ENCODE assay signal across 9 cellular contexts in genomic region chr12:94640134-94640928, GRCh38. TPM values are rescaled to one million over a fixed set of nuclear protein-coding genes. Genes with fewer than 3 reads are reported as not detected.
DNase-seq lines count a peak whose midpoint lies in the region; ATAC-seq and TF ChIP-seq lines count a peak whose summit lies in the region.
"Had no signal": no experiment of that assay in that cellular context is flagged by ENCODE, and none has a peak within 500 bp of the region (broad histone marks: within the 10 kb centered on the region; RNA-seq: fewer than 3 reads in every experiment).

No MANE protein-coding gene starts in this region.

- H3K9ac ChIP-seq in Karpas-422 (ENCODE audit: low read length) (no peak overlapping the region), neural progenitor cell (no peak overlapping the region)

- no peak overlapping the region for H3K27ac Mint-ChIP-seq in CD4-positive, alpha-beta T cell
- H3K27ac Mint-ChIP-seq in activated T-cell treated with anti-CD3 and anti-CD28 coated beads, Interleukin-2, amount 50 U/mL, for 72 hours: peak overlapping the region; percentile 34
- H3K27ac Mint-ChIP-seq in neural progenitor cell: no peak overlapping the region
- H3K27ac Mint-ChIP-seq: activated naive CD4-positive, alpha-beta T cell treated with anti-CD3 and anti-CD28 coated beads, Interleukin-2, amount 50 U/mL, for 24 hours had no signal

- peaks cover 15% of the 10 kb centered on the region for H3K4me1 Mint-ChIP-seq in CD4-positive, alpha-beta T cell (ENCODE audit: low read depth)
- H3K4me1 Mint-ChIP-seq in activated T-cell treated with anti-CD3 and anti-CD28 coated beads, Interleukin-2, amount 50 U/mL, for 72 hours (ENCODE audit: low read depth): peaks cover 39% of the 10 kb centered on the region
- no peaks in the 10 kb centered on the region for H3K4me1 Mint-ChIP-seq in neural progenitor cell

- no peaks in the 10 kb centered on the region for H4K20me1 ChIP-seq in Karpas-422 (ENCODE audit: insufficient read depth, low read depth, low read length)
- no peaks in the 10 kb centered on the region for H4K20me1 ChIP-seq in neural progenitor cell (ENCODE audit: low read depth)

- H3K4me3 ChIP-seq in Karpas-422 (ENCODE audit: low read length) (no peak overlapping the region), neural progenitor cell (no peak overlapping the region)

- CTCF ChIA-PET in CD4-positive, alpha-beta T cell (lab: Charles Lee): no interaction called here

- H3K27me3 ChIP-seq in CD4-positive, alpha-beta T cell (ENCODE audit: control insufficient read depth, insufficient read depth, low read length): no peaks in the 10 kb centered on the region
- H3K27me3 ChIP-seq in Karpas-422 (ENCODE audit: low read length) (no peaks in the 10 kb centered on the region), neural progenitor cell (no peaks in the 10 kb centered on the region)

- H3K27me3 Mint-ChIP-seq in CD4-positive, alpha-beta T cell: peaks cover 16% of the 10 kb centered on the region
- peaks cover 60% of the 10 kb centered on the region for H3K27me3 Mint-ChIP-seq in activated T-cell treated with anti-CD3 and anti-CD28 coated beads, Interleukin-2, amount 50 U/mL, for 72 hours (ENCODE audit: low read depth)
- H3K27me3 Mint-ChIP-seq in neural progenitor cell (ENCODE audit: insufficient read depth, low read depth): no peaks in the 10 kb centered on the region

- H3K9me3 Mint-ChIP-seq in CD4-positive, alpha-beta T cell: no peaks in the 10 kb centered on the region
- H3K9me3 Mint-ChIP-seq in activated T-cell treated with anti-CD3 and anti-CD28 coated beads, Interleukin-2, amount 50 U/mL, for 72 hours: peaks cover 0 to 1% of the 10 kb centered on the region in 2 donors
- no peaks in the 10 kb centered on the region for H3K9me3 Mint-ChIP-seq in neural progenitor cell
- H3K9me3 Mint-ChIP-seq: activated naive CD4-positive, alpha-beta T cell treated with anti-CD3 and anti-CD28 coated beads, Interleukin-2, amount 50 U/mL, for 24 hours had no signal

- DNase-seq in CD4-positive, alpha-beta T cell: no peak
- peak; percentile 71 to 77 for DNase-seq in activated T-cell treated with anti-CD3 and anti-CD28 coated beads, Interleukin-2, amount 50 U/mL, for 72 hours
- no peak for DNase-seq in sciatic nerve (ENCODE audit: low spot score)
- no peak for DNase-seq in Karpas-422
- no peak for DNase-seq in neural progenitor cell (ENCODE audit: low spot score)

- no peak overlapping the region for H3K27ac ChIP-seq in CD4-positive, alpha-beta T cell (ENCODE audit: low read depth, low read length)
- no peak overlapping the region for H3K27ac ChIP-seq in Karpas-422 (ENCODE audit: low read length)
- H3K27ac ChIP-seq in neural progenitor cell: no peak overlapping the region

- H3F3A ChIP-seq in neural progenitor cell (ENCODE audit: low read depth): no peaks in the 10 kb centered on the region

- H3K4me2 ChIP-seq in Karpas-422 (ENCODE audit: low read depth, low read length, poor library complexity, severe bottlenecking) (no peak overlapping the region), neural progenitor cell (no peak overlapping the region)

- intact Hi-C loops in CD4-positive, alpha-beta T cell (cut with DNase I, micrococcal nuclease): no loop called here
- intact Hi-C loops in sciatic nerve (cut with DNase I): no loop called here

- H2AFZ ChIP-seq in Karpas-422 (ENCODE audit: low read length) (no peak overlapping the region), neural progenitor cell (replicated peaks) (no peak overlapping the region)

- POLR2A ChIA-PET in CD4-positive, alpha-beta T cell (lab: Charles Lee): no interaction called here

- H3K4me1 ChIP-seq in Karpas-422 (ENCODE audit: low read length) (no peaks in the 10 kb centered on the region), neural progenitor cell (peaks cover under 1% of the 10 kb centered on the region)

- H3K36me3 ChIP-seq in Karpas-422 (ENCODE audit: insufficient read depth, low read length) (no peaks in the 10 kb centered on the region), neural progenitor cell (no peaks in the 10 kb centered on the region)

- no peak for TF ChIP-seq CTCF in CD4-positive, alpha-beta T cell (IDR thresholded peaks at IDR 0.05)
- no peak for TF ChIP-seq CTCF in neural progenitor cell (IDR thresholded peaks at IDR 0.05)

- no peaks in the 10 kb centered on the region for H3K9me3 ChIP-seq in CD4-positive, alpha-beta T cell (ENCODE audit: control insufficient read depth, low read length)
- H3K9me3 ChIP-seq in Karpas-422 (ENCODE audit: low read length) (no peaks in the 10 kb centered on the region), neural progenitor cell (ENCODE audit: low read depth) (no peaks in the 10 kb centered on the region)

- H3K79me2 ChIP-seq in Karpas-422 (ENCODE audit: low read length) (no peaks in the 10 kb centered on the region), neural progenitor cell (ENCODE audit: low read depth) (no peaks in the 10 kb centered on the region)

- H3K9me2 ChIP-seq in Karpas-422 (replicated peaks; ENCODE audit: insufficient read depth, low read length): no peaks in the 10 kb centered on the region

- no peaks in the 10 kb centered on the region for H3K36me3 Mint-ChIP-seq in CD4-positive, alpha-beta T cell (ENCODE audit: low read depth)
- H3K36me3 Mint-ChIP-seq in activated T-cell treated with anti-CD3 and anti-CD28 coated beads, Interleukin-2, amount 50 U/mL, for 72 hours (ENCODE audit: insufficient read depth in 2 of 2): no peaks in the 10 kb centered on the region
- no peaks in the 10 kb centered on the region for H3K36me3 Mint-ChIP-seq in neural progenitor cell
- H3K36me3 Mint-ChIP-seq: activated naive CD4-positive, alpha-beta T cell treated with anti-CD3 and anti-CD28 coated beads, Interleukin-2, amount 50 U/mL, for 24 hours had no signal

- peak; percentile 56 for ATAC-seq in CD4-positive, alpha-beta T cell (ENCODE audit: poor library complexity)
- ATAC-seq in GM19452 (IDR thresholded peaks at IDR 0.05; ENCODE audit: unreplicated experiment): peak; percentile 60
- peak; percentile 72 for ATAC-seq in HG03442 (IDR thresholded peaks at IDR 0.05; ENCODE audit: unreplicated experiment)
- peak; percentile 71 to 73 for ATAC-seq in activated T-cell treated with anti-CD3 and anti-CD28 coated beads, Interleukin-2, amount 50 U/mL, for 72 hours (replicated peaks in 1 of 2)
- ATAC-seq in sciatic nerve: peak; percentile 42
- ATAC-seq in GM19324 (IDR thresholded peaks at IDR 0.05; ENCODE audit: low FRiP score, unreplicated experiment): no peak

- H3K4me3 Mint-ChIP-seq in CD4-positive, alpha-beta T cell: no peak overlapping the region
- H3K4me3 Mint-ChIP-seq in activated T-cell treated with anti-CD3 and anti-CD28 coated beads, Interleukin-2, amount 50 U/mL, for 72 hours: peak overlapping the region; percentile 8 to 51
- no peak overlapping the region for H3K4me3 Mint-ChIP-seq in neural progenitor cell
- H3K4me3 Mint-ChIP-seq: activated naive CD4-positive, alpha-beta T cell treated with anti-CD3 and anti-CD28 coated beads, Interleukin-2, amount 50 U/mL, for 24 hours had no signal

RNA-seq across cellular contexts. Expression of gene TMCC3, which starts 10.0 kb away (rescaled TPM):
- total RNA-seq in CD4-positive, alpha-beta T cell: 1 to 10 TPM in 1 of 2 experiments, under 1 TPM in 1; 0.78 to 1.3 TPM
- total RNA-seq in activated T-cell treated with anti-CD3 and anti-CD28 coated beads, Interleukin-2, amount 50 U/mL, for 72 hours: 1 to 10 TPM in 1 of 2 donors, under 1 TPM in 1; 0.77 to 1.6 TPM
- total RNA-seq in sciatic nerve: 24.9 TPM
- 0.79 and 0.82 TPM in 2 replicates for total RNA-seq in Karpas-422 (2014; rRNA removed; shearing (Covaris generic); ENCODE audit: low replicate concordance)
- total RNA-seq in neural progenitor cell (ENCODE audit: low replicate concordance): 7.2 and 9.5 TPM in 2 replicates

Comparison
In these comparisons a context has a peak if more than half of its experiments do, and no peak if none do; other contexts are left out.
1. DNase-seq: peak in activated T-cell treated with anti-CD3 and anti-CD28 coated beads, Interleukin-2, amount 50 U/mL, for 72 hours (2 of 2); none in CD4-positive, alpha-beta T cell (0 of 10), sciatic nerve (single experiment), Karpas-422 (single experiment) and neural progenitor cell (single experiment).
2. H3K4me3 Mint-ChIP-seq: peak in activated T-cell treated with anti-CD3 and anti-CD28 coated beads, Interleukin-2, amount 50 U/mL, for 72 hours (2 of 2); none in CD4-positive, alpha-beta T cell (single experiment) and neural progenitor cell (single experiment).